33 cellular contexts compared by ENCODE assay signal in genomic region chr12:130938186-130938585, GRCh38. TPM values are rescaled to one million over a fixed set of nuclear protein-coding genes. Genes with fewer than 3 reads are reported as not detected.
"Had no signal": no experiment of that assay in that cellular context is flagged by ENCODE, and none has a peak within 500 bp of the region (broad histone marks: within the 10 kb centered on the region; RNA-seq: fewer than 3 reads in every experiment).

No MANE protein-coding gene starts in this region.

- H3K36me3 ChIP-seq: colonic mucosa, esophagus squamous epithelium, gastroesophageal sphincter, neutrophil, pancreas, right lobe of liver, stomach, tibial artery, upper lobe of left lung had no signal

- H3K4me3 ChIP-seq: colonic mucosa, esophagus squamous epithelium, gastroesophageal sphincter, lung, mucosa of descending colon, pancreas, right lobe of liver, smooth muscle cell, stomach, tibial artery, upper lobe of left lung had no signal

- H3K36me3 Mint-ChIP-seq: immature natural killer cell, mesothelial cell of epicardium had no signal

- H3K27ac Mint-ChIP-seq: dendritic cell treated with granulocyte-macrophage colony-stimulating factor and Interleukin-4, amounts not matched to agents 40 ng/mL and 50 ng/mL, for 4 days; endodermal cell; immature natural killer cell; memory B cell; mesothelial cell of epicardium; naive B cell; natural killer cell treated with Interleukin-12 subunit alpha and Interleukin-12 subunit beta and Interleukin-15 and Interleukin-18, amount 100 ng/mL, for 72 hours had no signal

- H3K4me1 ChIP-seq: colonic mucosa, esophagus squamous epithelium, gastroesophageal sphincter, pancreas, right lobe of liver, stomach, tibial artery, upper lobe of left lung had no signal

- DNase-seq: caudate nucleus; cerebellar nuclear complex; colonic mucosa; effector CD8-positive, alpha-beta T cell; endodermal cell; erythroblast; esophagus squamous epithelium; hypothalamus; immature natural killer cell; mucosa of descending colon; naive B cell; pancreas; right lobe of liver; stimulated activated CD4-positive, alpha-beta T cell treated with anti-CD3 and anti-CD28 coated beads, Interleukin-12 subunit alpha, Interleukin-12 subunit beta, amount 100 ng/mL, for 4 hours; stimulated activated CD4-positive, alpha-beta T cell treated with anti-CD3 and anti-CD28 coated beads, Interleukin-1b, Interleukin-23, amount 100 ng/mL, for 48 hours; stimulated activated CD4-positive, alpha-beta T cell treated with anti-CD3 and anti-CD28 coated beads, Interleukin-4, amount 100 ng/mL, for 1 hour; stimulated activated CD8-positive, alpha-beta memory T cell treated with anti-CD3 and anti-CD28 coated beads, Interleukin-4, amount 100 ng/mL, for 48 hours; stimulated activated naive CD4-positive, alpha-beta T cell treated with Interleukin-2 at 50 U/mL for 16 hours; stomach; tibial artery; upper lobe of left lung had no signal

- H3K27ac ChIP-seq: colonic mucosa, esophagus squamous epithelium, gastroesophageal sphincter, neutrophil, pancreas, right lobe of liver, stomach, tibial artery, upper lobe of left lung had no signal

- H3K4me3 Mint-ChIP-seq: dendritic cell treated with granulocyte-macrophage colony-stimulating factor and Interleukin-4, amounts not matched to agents 40 ng/mL and 50 ng/mL, for 4 days; endodermal cell; immature natural killer cell; memory B cell; mesothelial cell of epicardium; naive B cell; natural killer cell treated with Interleukin-12 subunit alpha and Interleukin-12 subunit beta and Interleukin-15 and Interleukin-18, amount 100 ng/mL, for 72 hours; neural crest cell had no signal

- FAIRE-seq: keratinocyte, pancreas, urothelium cell line had no signal

- ATAC-seq: gastroesophageal sphincter; left lobe of liver; mucosa of descending colon; natural killer cell treated with Interleukin-12 subunit alpha and Interleukin-12 subunit beta and Interleukin-15 and Interleukin-18, amount 100 ng/mL, for 72 hours; pancreas; right lobe of liver had no signal

- H3K27me3 ChIP-seq: colonic mucosa, neutrophil, pancreas, right lobe of liver, upper lobe of left lung had no signal

- H3K4me1 Mint-ChIP-seq: endodermal cell, immature natural killer cell, memory B cell, mesothelial cell of epicardium had no signal

- H3K9me3 ChIP-seq: colonic mucosa, esophagus squamous epithelium, mucosa of descending colon, neutrophil, pancreas, right lobe of liver, upper lobe of left lung had no signal

RNA-seq across cellular contexts. Expression of gene ADGRD1, which starts 15.5 kb away (rescaled TPM):
- total RNA-seq: natural killer cell treated with Interleukin-12 subunit alpha and Interleukin-12 subunit beta and Interleukin-15 and Interleukin-18, amount 100 ng/mL, for 72 hours; smooth muscle cell had no signal
- polyA plus RNA-seq: immature natural killer cell, keratinocyte had no signal
